In the genomic region with DNA sequence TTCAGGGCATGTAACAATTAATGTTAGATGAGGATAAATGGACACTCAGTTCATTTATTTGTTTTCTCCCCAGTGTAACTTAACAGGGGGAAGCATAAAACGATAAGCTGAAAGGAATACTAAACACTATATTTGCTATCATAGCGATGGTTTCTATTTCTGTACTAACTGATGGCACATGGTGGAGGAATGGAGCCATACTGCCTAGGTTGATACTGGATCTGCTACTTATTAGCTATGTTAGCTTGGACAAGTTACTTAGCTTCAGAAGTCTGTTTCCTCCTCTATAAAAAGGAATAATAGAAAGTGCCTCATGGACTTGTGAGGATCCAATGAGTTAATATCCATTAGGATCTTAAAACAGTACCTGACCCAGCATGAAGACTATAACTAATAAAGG, we compare ENCODE assay signal across 4 cellular contexts.
DNase-seq lines count a peak whose midpoint lies in the region; ATAC-seq and TF ChIP-seq lines count a peak whose summit lies in the region.
"Not testable (repeated sequence)": the region's sequence is repeated elsewhere in the genome, so short reads cannot be mapped to it uniquely, and the experiment has no call there.

No MANE protein-coding gene starts in this region.

- not testable (repeated sequence) for TF ChIP-seq POLR2A in gastrocnemius medialis (IDR thresholded peaks at IDR 0.05)

- WGBS in psoas muscle, 3 donors, result no CpG with 5 or more reads among the region's 2 CpGs

- intact Hi-C loops in left ventricle myocardium superior (cut with micrococcal nuclease); psoas muscle (cut with DNase I); gastrocnemius medialis (cut with DNase I; ENCODE audit: low total_unique reads): not testable (repeated sequence)

- not testable (repeated sequence) for DNase-seq in left ventricle myocardium superior, psoas muscle, gastrocnemius medialis

- H3K27ac ChIP-seq in psoas muscle (peak overlapping the region; percentile 30), gastrocnemius medialis (peak overlapping the region in 1 of 4 donors; percentile 14)

- H3K27me3 ChIP-seq in psoas muscle (ENCODE audit: insufficient read depth in 3 of 3, low read length in 2 of 3); gastrocnemius medialis: not testable (repeated sequence)

- H3K9me3 ChIP-seq in psoas muscle, gastrocnemius medialis: not testable (repeated sequence)

- H3K4me1 ChIP-seq in psoas muscle, gastrocnemius medialis: not testable (repeated sequence)

- in situ Hi-C loops in gastrocnemius medialis (cut with MboI; ENCODE audit: low sequenced_read_pairs in 4 of 4), result not testable (repeated sequence)

- peak; percentile 35 for ATAC-seq in SK-N-SH treated with all-trans-retinoic acid at 6 μM for 48 hours
- peak; percentile 25 for ATAC-seq in left ventricle myocardium superior
- peak in 2 of 4 donors; percentile 49 to 62 for ATAC-seq in psoas muscle
- ATAC-seq in gastrocnemius medialis, result peak; percentile 30 to 53

- peaks cover 0 to 40% of the 10 kb centered on the region in 2 donors for H3K36me3 ChIP-seq in psoas muscle (ENCODE audit: insufficient read depth in 1 of 2, low read depth in 1 of 2)
- not testable (repeated sequence) for H3K36me3 ChIP-seq in gastrocnemius medialis

- H3K4me3 ChIP-seq in psoas muscle, gastrocnemius medialis: not testable (repeated sequence)

- TF ChIP-seq CTCF in psoas muscle (IDR thresholded peaks at IDR 0.05); gastrocnemius medialis (IDR thresholded peaks at IDR 0.05 in 4 of 5, conservative IDR thresholded peaks at IDR 0.05 in 1 of 5): not testable (repeated sequence)
